Comparison of ENCODE assay signal across 8 cellular contexts in genomic region chr17:67546578-67547527, GRCh38.
DNase-seq lines count a peak whose midpoint lies in the region; ATAC-seq and TF ChIP-seq lines count a peak whose summit lies in the region.

No MANE protein-coding gene starts in this region.

- peaks cover 27% of the 10 kb centered on the region for H3K4me1 Mint-ChIP-seq in CD14-positive monocyte

- no peak overlapping the region for H3K4me3 ChIP-seq in dorsolateral prefrontal cortex

- peak overlapping the region in 43 of 59 donors; percentile 0 to 81 (median 40) for H3K27ac ChIP-seq in dorsolateral prefrontal cortex

- H3K9me3 Mint-ChIP-seq in CD14-positive monocyte = no peaks in the 10 kb centered on the region

- peak overlapping the region in 4 of 7 donors; percentile 4 to 65 (median 46) for H3K27ac Mint-ChIP-seq in CD14-positive monocyte

- ATAC-seq in GM19463 (IDR thresholded peaks at IDR 0.05; ENCODE audit: unreplicated experiment) (peak; percentile 96), HG03378 (IDR thresholded peaks at IDR 0.05; ENCODE audit: unreplicated experiment) (peak; percentile 91), omental fat pad (ENCODE audit: low FRiP score) (peak; percentile 86)

- H3K27me3 ChIP-seq in dorsolateral prefrontal cortex = no peaks in the 10 kb centered on the region

- H3K36me3 Mint-ChIP-seq in CD14-positive monocyte = peaks cover 3 to 6% of the 10 kb centered on the region in 2 donors

- DNase-seq in CD14-positive monocyte (ENCODE audit: low spot score) (no peak), dorsolateral prefrontal cortex (peak in 6 of 10 donors; percentile 19 to 59 (median 53)), omental fat pad (ENCODE audit: low spot score) (peak; percentile 28), HK-2 (ENCODE audit: unreplicated experiment) (no peak), NCI-H2081 (lab: John Stamatoyannopoulos, UW) (no peak), DMS53 treated with DMSO at 0.1 percent for 48 hours (lab: John Stamatoyannopoulos, UW; ENCODE audit: unreplicated experiment) (no peak)

- TF ChIP-seq CTCF in CD14-positive monocyte (IDR thresholded peaks at IDR 0.05) (no peak), dorsolateral prefrontal cortex (IDR thresholded peaks at IDR 0.05 in 54 of 56, conservative IDR thresholded peaks at IDR 0.05 in 2 of 56; ENCODE audit: low read depth in 1 of 56, partially characterized antibody in 56 of 56) (no peak), omental fat pad (IDR thresholded peaks at IDR 0.05) (no peak)

- no peaks in the 10 kb centered on the region for H3K27me3 Mint-ChIP-seq in CD14-positive monocyte (ENCODE audit: low read depth in 3 of 3)

- no peak overlapping the region for H3K4me3 Mint-ChIP-seq in CD14-positive monocyte

- intact Hi-C loops in CD14-positive monocyte (cut with micrococcal nuclease) = no loop called here
- intact Hi-C loops in dorsolateral prefrontal cortex (cut with DNase I) = no loop called here

Comparison
In these comparisons a context has a peak if more than half of its experiments do, and no peak if none do; other contexts are left out.
1. DNase-seq: peak in dorsolateral prefrontal cortex (6 of 10) and omental fat pad (single experiment); none in CD14-positive monocyte (single experiment), HK-2 (single experiment), NCI-H2081 (0 of 2) and DMS53 treated with DMSO at 0.1 percent for 48 hours (single experiment).
2. Peak in every context shown above with its lines, with median percentiles within 50 percentile points of each other: ATAC-seq.